ENCODE assay signal across 9 cellular contexts in genomic region chr5:157745041-157745456, GRCh38. TPM values are rescaled to one million over a fixed set of nuclear protein-coding genes. Genes with fewer than 3 reads are reported as not detected.
DNase-seq lines count a peak whose midpoint lies in the region; ATAC-seq lines count a peak whose summit lies in the region.
"Had no signal": no experiment of that assay in that cellular context is flagged by ENCODE, and none has a peak within 500 bp of the region (broad histone marks: within the 10 kb centered on the region; RNA-seq: fewer than 3 reads in every experiment).

No MANE protein-coding gene starts in this region.

- H3K27ac Mint-ChIP-seq in activated naive CD4-positive, alpha-beta T cell treated with anti-CD3 and anti-CD28 coated beads, Interleukin-2, amount 50 U/mL, for 24 hours: no peak overlapping the region
- no peak overlapping the region for H3K27ac Mint-ChIP-seq in activated T-helper 1 cell treated with anti-CD3 and anti-CD28 coated beads, Interleukin-12 subunit alpha, Interleukin-12 subunit beta, Interleukin-2, Interleukin-4 antibody, amounts not matched to agents 30 ng/mL and 10 ng/mL and 1 ng/mL, durations not matched to agents 14 hours and 24 hours and 36 hours
- peak overlapping the region in 1 of 2 donors; percentile 90 for H3K27ac Mint-ChIP-seq in activated naive CD4-positive, alpha-beta T cell treated with anti-CD3 and anti-CD28 coated beads, Interleukin-2, amount 50 U/mL, for 72 hours

- peak overlapping the region; percentile 95 for H3K4me3 Mint-ChIP-seq in activated naive CD4-positive, alpha-beta T cell treated with anti-CD3 and anti-CD28 coated beads, Interleukin-2, amount 50 U/mL, for 24 hours
- H3K4me3 Mint-ChIP-seq in activated T-helper 1 cell treated with anti-CD3 and anti-CD28 coated beads, Interleukin-12 subunit alpha, Interleukin-12 subunit beta, Interleukin-2, Interleukin-4 antibody, amounts not matched to agents 30 ng/mL and 10 ng/mL and 1 ng/mL, durations not matched to agents 14 hours and 24 hours and 36 hours: peak overlapping the region; percentile 98

- H3K27ac ChIP-seq in urinary bladder (ENCODE audit: low read depth): no peak overlapping the region

- peak overlapping the region; percentile 89 for H3K4me3 ChIP-seq in urinary bladder (ENCODE audit: low read depth, low read length)

- no peak for DNase-seq in activated naive CD4-positive, alpha-beta T cell treated with anti-CD3 and anti-CD28 coated beads, Interleukin-2, amount 50 U/mL, for 16 hours
- DNase-seq in activated T-helper 1 cell treated with anti-CD3 and anti-CD28 coated beads, Interleukin-12 subunit alpha, Interleukin-12 subunit beta, Interleukin-2, Interleukin-4 antibody, amounts not matched to agents 30 ng/mL and 10 ng/mL and 1 ng/mL, durations not matched to agents 14 hours and 24 hours and 36 hours (ENCODE audit: low spot score): no peak
- DNase-seq in lung microvascular endothelial cell (ENCODE audit: low read depth in 2 of 2) (peak; percentile 13 to 31), COR-L47 (lab: John Stamatoyannopoulos, UW) (no peak)
- DNase-seq in activated naive CD4-positive, alpha-beta T cell treated with anti-CD3 and anti-CD28 coated beads, Interleukin-2, amount 50 U/mL, for 72 hours (ENCODE audit: low spot score in 2 of 2): no peak

- H3K27me3 Mint-ChIP-seq in activated naive CD4-positive, alpha-beta T cell treated with anti-CD3 and anti-CD28 coated beads, Interleukin-2, amount 50 U/mL, for 24 hours: no peaks in the 10 kb centered on the region
- peaks cover 3% of the 10 kb centered on the region for H3K27me3 Mint-ChIP-seq in activated T-helper 1 cell treated with anti-CD3 and anti-CD28 coated beads, Interleukin-12 subunit alpha, Interleukin-12 subunit beta, Interleukin-2, Interleukin-4 antibody, amounts not matched to agents 30 ng/mL and 10 ng/mL and 1 ng/mL, durations not matched to agents 14 hours and 24 hours and 36 hours (ENCODE audit: insufficient read depth)

- H3K36me3 ChIP-seq in urinary bladder (ENCODE audit: insufficient read depth): no peaks in the 10 kb centered on the region
- H3K36me3 ChIP-seq: right atrium auricular region had no signal

- H3K9me3 Mint-ChIP-seq in activated naive CD4-positive, alpha-beta T cell treated with anti-CD3 and anti-CD28 coated beads, Interleukin-2, amount 50 U/mL, for 24 hours: no peaks in the 10 kb centered on the region
- H3K9me3 Mint-ChIP-seq in activated T-helper 1 cell treated with anti-CD3 and anti-CD28 coated beads, Interleukin-12 subunit alpha, Interleukin-12 subunit beta, Interleukin-2, Interleukin-4 antibody, amounts not matched to agents 30 ng/mL and 10 ng/mL and 1 ng/mL, durations not matched to agents 14 hours and 24 hours and 36 hours: no peaks in the 10 kb centered on the region
- no peaks in the 10 kb centered on the region for H3K9me3 Mint-ChIP-seq in activated naive CD4-positive, alpha-beta T cell treated with anti-CD3 and anti-CD28 coated beads, Interleukin-2, amount 50 U/mL, for 72 hours

- intact Hi-C loops in activated T-helper 1 cell treated with anti-CD3 and anti-CD28 coated beads, Interleukin-12 subunit alpha, Interleukin-12 subunit beta, Interleukin-2, Interleukin-4 antibody, amounts not matched to agents 30 ng/mL and 10 ng/mL and 1 ng/mL, durations not matched to agents 14 hours and 24 hours and 36 hours (cut with micrococcal nuclease): no loop called here

- H3K36me3 Mint-ChIP-seq in activated naive CD4-positive, alpha-beta T cell treated with anti-CD3 and anti-CD28 coated beads, Interleukin-2, amount 50 U/mL, for 24 hours: no peaks in the 10 kb centered on the region
- peaks cover 8% of the 10 kb centered on the region for H3K36me3 Mint-ChIP-seq in activated T-helper 1 cell treated with anti-CD3 and anti-CD28 coated beads, Interleukin-12 subunit alpha, Interleukin-12 subunit beta, Interleukin-2, Interleukin-4 antibody, amounts not matched to agents 30 ng/mL and 10 ng/mL and 1 ng/mL, durations not matched to agents 14 hours and 24 hours and 36 hours (ENCODE audit: low read depth)
- peaks cover 8 to 15% of the 10 kb centered on the region in 2 donors for H3K36me3 Mint-ChIP-seq in activated naive CD4-positive, alpha-beta T cell treated with anti-CD3 and anti-CD28 coated beads, Interleukin-2, amount 50 U/mL, for 72 hours

- no peak for ATAC-seq in HG03354 (IDR thresholded peaks at IDR 0.05; ENCODE audit: poor library complexity, severe bottlenecking, unreplicated experiment)
- ATAC-seq in activated naive CD4-positive, alpha-beta T cell treated with anti-CD3 and anti-CD28 coated beads, Interleukin-2, amount 50 U/mL, for 72 hours: no peak

- 55% methylated on average over 4 of the region's 4 CpGs for WGBS in urinary bladder

- peaks cover 42% of the 10 kb centered on the region for H3K4me1 Mint-ChIP-seq in activated naive CD4-positive, alpha-beta T cell treated with anti-CD3 and anti-CD28 coated beads, Interleukin-2, amount 50 U/mL, for 24 hours
- H3K4me1 Mint-ChIP-seq in activated T-helper 1 cell treated with anti-CD3 and anti-CD28 coated beads, Interleukin-12 subunit alpha, Interleukin-12 subunit beta, Interleukin-2, Interleukin-4 antibody, amounts not matched to agents 30 ng/mL and 10 ng/mL and 1 ng/mL, durations not matched to agents 14 hours and 24 hours and 36 hours (ENCODE audit: low read depth): peaks cover 50% of the 10 kb centered on the region

- H3K4me1 ChIP-seq in urinary bladder (ENCODE audit: insufficient read depth): no peaks in the 10 kb centered on the region

RNA-seq across cellular contexts. Expression of gene LSM11, which starts 1.5 kb away (rescaled TPM):
- 8.8 and 9.0 TPM in 2 replicates for total RNA-seq in activated T-helper 1 cell treated with anti-CD3 and anti-CD28 coated beads, Interleukin-12 subunit alpha, Interleukin-12 subunit beta, Interleukin-2, Interleukin-4 antibody, amounts not matched to agents 30 ng/mL and 10 ng/mL and 1 ng/mL, durations not matched to agents 14 hours and 24 hours and 36 hours
- total RNA-seq in lung microvascular endothelial cell (5.0 and 5.4 TPM in 2 replicates), urinary bladder (15.5 TPM)
- polyA plus RNA-seq in urinary bladder: 12.6 TPM
- 1 to 10 TPM; 7.8 to 9.1 TPM for total RNA-seq in activated naive CD4-positive, alpha-beta T cell treated with anti-CD3 and anti-CD28 coated beads, Interleukin-2, amount 50 U/mL, for 72 hours

RNA-seq across cellular contexts. Expression of gene THG1L, which starts 13.8 kb away (rescaled TPM):
- total RNA-seq in activated T-helper 1 cell treated with anti-CD3 and anti-CD28 coated beads, Interleukin-12 subunit alpha, Interleukin-12 subunit beta, Interleukin-2, Interleukin-4 antibody, amounts not matched to agents 30 ng/mL and 10 ng/mL and 1 ng/mL, durations not matched to agents 14 hours and 24 hours and 36 hours: 26.8 and 30.1 TPM in 2 replicates
- 5.4 and 10.2 TPM in 2 replicates for total RNA-seq in lung microvascular endothelial cell
- 27.9 TPM for total RNA-seq in urinary bladder
- polyA plus RNA-seq in urinary bladder: 16.7 TPM
- total RNA-seq in activated naive CD4-positive, alpha-beta T cell treated with anti-CD3 and anti-CD28 coated beads, Interleukin-2, amount 50 U/mL, for 72 hours: 10 to 100 TPM; 13.2 to 32.3 TPM

Comparison
In these comparisons a context has a peak if more than half of its experiments do, and no peak if none do; other contexts are left out.
1. DNase-seq: peak in lung microvascular endothelial cell (2 of 2); none in activated naive CD4-positive, alpha-beta T cell treated with anti-CD3 and anti-CD28 coated beads, Interleukin-2, amount 50 U/mL, for 16 hours (single experiment), activated T-helper 1 cell treated with anti-CD3 and anti-CD28 coated beads, Interleukin-12 subunit alpha, Interleukin-12 subunit beta, Interleukin-2, Interleukin-4 antibody, amounts not matched to agents 30 ng/mL and 10 ng/mL and 1 ng/mL, durations not matched to agents 14 hours and 24 hours and 36 hours (single experiment), COR-L47 (single experiment) and activated naive CD4-positive, alpha-beta T cell treated with anti-CD3 and anti-CD28 coated beads, Interleukin-2, amount 50 U/mL, for 72 hours (0 of 2).